ENCODE assay signal across 1 cellular context in the genomic region with DNA sequence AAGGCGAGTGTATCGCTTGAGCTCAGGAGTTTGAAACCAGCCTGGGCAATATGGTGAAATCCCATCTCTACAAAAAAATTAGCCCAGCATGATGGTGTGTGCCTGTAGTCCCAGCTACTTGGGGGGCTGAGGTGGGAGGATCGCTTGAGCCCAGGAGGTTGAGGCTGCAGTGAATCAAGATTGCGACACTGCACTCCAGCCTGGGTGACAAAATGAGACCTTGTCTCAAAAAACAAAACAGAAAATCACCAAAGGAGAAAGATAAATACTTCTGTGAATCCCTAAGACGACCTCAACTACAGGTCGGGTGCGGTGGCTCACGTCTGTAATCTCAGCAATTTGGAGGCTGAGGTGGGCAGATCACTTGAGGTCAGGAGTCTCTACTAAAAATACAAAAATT. TPM values are rescaled to one million over a fixed set of nuclear protein-coding genes. Genes with fewer than 3 reads are reported as not detected.
"Had no signal": no experiment of that assay in that cellular context is flagged by ENCODE, and none has a peak within 500 bp of the region (broad histone marks: within the 10 kb centered on the region; RNA-seq: fewer than 3 reads in every experiment).

No MANE protein-coding gene starts in this region.

RNA-seq across cellular contexts. Expression of a gene that starts 21.4 kb away (rescaled TPM):
- total RNA-seq: esophagus muscularis mucosa had no signal
